ENCODE assay signal across 19 cellular contexts in the genomic region with DNA sequence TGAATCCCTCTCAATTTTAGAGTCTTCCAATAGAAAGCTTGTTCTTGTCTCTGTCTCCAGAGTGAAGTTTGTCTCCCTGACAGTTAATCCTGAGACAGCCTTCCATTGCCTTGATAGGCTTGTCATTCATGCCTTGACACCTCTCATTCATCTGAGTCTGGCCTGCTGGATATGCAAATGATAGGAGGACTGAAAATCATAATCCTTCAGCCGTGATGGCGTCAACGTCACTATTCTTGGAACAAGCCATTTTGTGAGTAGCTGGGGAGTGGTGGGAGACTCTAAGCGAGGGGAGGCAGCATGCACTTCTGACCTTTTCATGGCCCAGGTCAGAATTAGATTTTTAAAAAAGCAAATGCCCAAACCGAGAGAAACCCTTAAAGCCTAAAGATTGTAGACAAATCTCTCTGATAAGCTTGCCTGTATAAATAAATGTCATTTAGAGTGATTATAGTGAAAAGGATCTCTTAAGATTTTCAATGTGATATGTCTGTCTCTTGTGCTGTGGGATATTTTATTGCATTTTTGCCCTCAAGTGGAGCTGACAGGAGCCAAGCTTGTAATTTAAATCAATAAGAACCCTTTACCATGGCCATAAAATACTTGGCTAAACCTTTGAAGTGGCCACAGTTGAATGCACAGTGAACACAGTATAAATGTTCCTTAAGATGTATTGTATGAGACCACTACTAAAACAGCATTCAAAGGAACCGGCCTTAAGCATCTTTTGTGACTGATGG.
DNase-seq lines count a peak whose midpoint lies in the region; ATAC-seq and TF ChIP-seq lines count a peak whose summit lies in the region.
"Had no signal": no experiment of that assay in that cellular context is flagged by ENCODE, and none has a peak within 500 bp of the region (broad histone marks: within the 10 kb centered on the region; RNA-seq: fewer than 3 reads in every experiment).

No MANE protein-coding gene starts in this region.

- H3K36me3 ChIP-seq in lower lobe of right lung (no peaks in the 10 kb centered on the region), tibial artery (no peaks in the 10 kb centered on the region)
- H3K36me3 ChIP-seq: brain microvascular endothelial cell, esophagus squamous epithelium, pancreas, spleen had no signal

- ATAC-seq in lower lobe of right lung (no peak), HG03432 (IDR thresholded peaks at IDR 0.05; ENCODE audit: unreplicated experiment) (no peak), GM19395 (IDR thresholded peaks at IDR 0.05; ENCODE audit: unreplicated experiment) (no peak)
- ATAC-seq: activated CD4-positive, alpha-beta T cell treated with anti-CD3 and anti-CD28 coated beads for 36 hours; stimulated activated memory B cell treated with anti-CD40 and anti-IgM and Interleukin-4, amounts not matched to agents 10 μg/mL and 1 μg/mL and 100 μg/mL, for 72 hours had no signal

- DNase-seq in DMS79 treated with DMSO at 0.1 percent for 48 hours (lab: John Stamatoyannopoulos, UW) (peak; percentile 99), NCI-H1436 (lab: John Stamatoyannopoulos, UW) (peak; percentile 26), NCI-H524 treated with DMSO at 0.1 percent for 48 hours (lab: John Stamatoyannopoulos, UW) (peak; percentile 58), lower lobe of right lung (no peak), NCI-H774 (lab: John Stamatoyannopoulos, UW) (no peak), tibial artery (no peak)
- DNase-seq: activated CD4-positive, alpha-beta T cell treated with anti-CD3 and anti-CD28 coated beads for 36 hours; brain microvascular endothelial cell; CD8-positive, alpha-beta memory T cell; esophagus squamous epithelium; GF-D8; H7; spleen; T-helper 9 cell had no signal

- no peaks in the 10 kb centered on the region for H3K4me1 ChIP-seq in lower lobe of right lung
- no peaks in the 10 kb centered on the region for H3K4me1 ChIP-seq in tibial artery
- H3K4me1 ChIP-seq: esophagus squamous epithelium had no signal

- no peaks in the 10 kb centered on the region for H3K9me3 ChIP-seq in lower lobe of right lung
- no peaks in the 10 kb centered on the region for H3K9me3 ChIP-seq in tibial artery
- H3K9me3 ChIP-seq: esophagus squamous epithelium, pancreas, spleen had no signal

- H3K27me3 ChIP-seq in lower lobe of right lung (ENCODE audit: low read depth), result no peaks in the 10 kb centered on the region
- H3K27me3 ChIP-seq in tibial artery, result no peaks in the 10 kb centered on the region
- H3K27me3 ChIP-seq: brain microvascular endothelial cell, esophagus squamous epithelium, pancreas, spleen had no signal

- H3K4me3 ChIP-seq in lower lobe of right lung, result no peak overlapping the region
- H3K4me3 ChIP-seq in tibial artery, result no peak overlapping the region
- H3K4me3 ChIP-seq: dorsolateral prefrontal cortex, esophagus squamous epithelium, pancreas, spleen had no signal

- intact Hi-C loops in lower lobe of right lung (cut with DNase I), result no loop called here
- intact Hi-C loops in tibial artery (cut with DNase I; ENCODE audit: low total_unique reads), result no loop called here

- TF ChIP-seq CTCF in lower lobe of right lung (IDR thresholded peaks at IDR 0.05) (no peak), tibial artery (IDR thresholded peaks at IDR 0.05) (no peak)

- peak overlapping the region; percentile 46 for H3K27ac ChIP-seq in lower lobe of right lung
- H3K27ac ChIP-seq in tibial artery, result no peak overlapping the region
- H3K27ac ChIP-seq: brain microvascular endothelial cell, dorsolateral prefrontal cortex, esophagus squamous epithelium, spleen had no signal

Comparison
In these comparisons a context has a peak if more than half of its experiments do, and no peak if none do; other contexts are left out.
1. DNase-seq: peak in DMS79 treated with DMSO at 0.1 percent for 48 hours (single experiment), NCI-H1436 (single experiment) and NCI-H524 treated with DMSO at 0.1 percent for 48 hours (single experiment); none in lower lobe of right lung (single experiment), NCI-H774 (single experiment) and tibial artery (0 of 2).